8 cellular contexts compared by ENCODE assay signal in the genomic region with DNA sequence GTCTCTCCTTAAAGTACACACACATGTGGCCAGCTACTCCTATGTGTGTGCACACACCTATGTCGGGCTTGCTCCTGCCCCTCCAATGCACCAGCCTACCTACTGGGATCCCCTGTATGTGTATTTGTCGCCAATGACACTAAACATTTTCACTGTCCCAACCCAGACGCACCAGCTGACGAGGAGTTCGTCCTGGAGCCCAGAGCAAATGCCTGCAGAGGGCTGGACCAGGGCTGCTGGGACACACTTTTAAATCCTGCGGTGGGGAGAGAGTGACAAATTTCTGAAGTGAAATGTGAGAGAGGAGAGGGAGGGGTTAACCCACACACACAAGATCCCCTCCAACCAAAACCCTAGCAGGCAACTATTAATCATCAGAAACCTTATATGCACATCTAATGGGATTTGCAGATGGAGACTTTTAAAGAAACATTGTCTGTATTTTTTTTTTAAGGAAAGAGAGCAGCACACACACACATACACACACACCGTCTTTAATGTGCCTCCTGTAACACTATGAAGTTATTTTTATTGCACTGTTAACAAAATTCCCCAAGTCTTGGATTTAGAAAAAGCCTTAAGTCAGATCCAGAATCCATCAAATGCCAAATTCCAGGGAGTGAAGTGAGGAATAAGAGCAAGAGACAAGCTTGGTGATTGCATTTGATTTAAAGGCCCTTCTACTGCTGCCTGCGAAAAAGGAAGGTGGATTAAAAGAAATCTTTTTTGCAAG. TPM values are rescaled to one million over a fixed set of nuclear protein-coding genes. Genes with fewer than 3 reads are reported as not detected.
A peak's percentile ranks its signal among the peaks of the same experiment; 100 is the strongest.
DNase-seq lines count a peak whose midpoint lies in the region; ATAC-seq, FAIRE-seq and TF ChIP-seq lines count a peak whose summit lies in the region.

MEOX1 (minus strand) TSS at position 224 of the 733 bp plus-strand sequence. CDS start 388 bp downstream, outside the sequence.

- H3K9me3 ChIP-seq in aorta (ENCODE audit: control insufficient read depth, low read length): no peaks in the 10 kb centered on the region
- H3K9me3 ChIP-seq in WERI-Rb-1 (ENCODE audit: severe bottlenecking): no peaks in the 10 kb centered on the region

- TF ChIP-seq POLR2A in GM18951 (IDR thresholded peaks at IDR 0.05; ENCODE audit: extremely low read depth, insufficient read depth, insufficient read length): peak; percentile 36

- WGBS in aorta, 2 donors: 19 to 20% methylated on average over 8 of the region's 8 CpGs

- H3K27me3 ChIP-seq in aorta (ENCODE audit: control insufficient read depth in 1 of 2, insufficient read depth in 2 of 2, low read length in 1 of 2) (no peaks in the 10 kb centered on the region), WERI-Rb-1 (ENCODE audit: insufficient read depth, low read depth, severe bottlenecking) (no peaks in the 10 kb centered on the region)

- H3K27ac ChIP-seq in aorta (ENCODE audit: low read depth in 1 of 2, low read length in 2 of 2): no peak within 1 kb of the TSS
- H3K27ac ChIP-seq in WERI-Rb-1: no peak within 1 kb of the TSS

- TF ChIP-seq CTCF in fibroblast of mammary gland (conservative IDR thresholded peaks at IDR 0.05; ENCODE audit: control insufficient read depth, insufficient read depth, low read depth, low read length): no peak
- no peak for TF ChIP-seq CTCF in WERI-Rb-1 (IDR thresholded peaks at IDR 0.05; ENCODE audit: low read depth, low read length)

- peak; percentile 90 for FAIRE-seq in TTC549 (lab: Jason Lieb, UNC)

- DNase-seq in fibroblast of mammary gland (ENCODE audit: low read depth) (peak; percentile 79), aorta (no peak), WERI-Rb-1 (no peak), Ammon's horn (ENCODE audit: low spot score) (no peak)
- peak; percentile 26 to 33 for DNase-seq in stimulated activated CD4-positive, alpha-beta T cell treated with anti-CD3 and anti-CD28 coated beads, Interleukin-15, amount 100 ng/mL, for 48 hours (ENCODE audit: low read depth in 2 of 2)

- ATAC-seq in aorta (ENCODE audit: low FRiP score) (no peak), HG03139 (IDR thresholded peaks at IDR 0.05; ENCODE audit: unreplicated experiment) (no peak)

- in situ Hi-C loops in GM18951 (cut with MboI; ENCODE audit: low sequenced_read_pairs, unreplicated experiment): no loop called here

- no peaks in the 10 kb centered on the region for H3K4me1 ChIP-seq in aorta (ENCODE audit: control insufficient read depth in 1 of 2, insufficient read depth in 2 of 2, low read length in 2 of 2)

- H3K36me3 ChIP-seq in aorta (ENCODE audit: control insufficient read depth in 1 of 2, insufficient read depth in 2 of 2, low read length in 1 of 2): no peaks in the 10 kb centered on the region
- no peaks in the 10 kb centered on the region for H3K36me3 ChIP-seq in WERI-Rb-1

- intact Hi-C loops in aorta (cut with DNase I): no loop called here

- H3K4me3 ChIP-seq in fibroblast of mammary gland (ENCODE audit: control insufficient read depth, low read depth, low read length): no peak within 1 kb of the TSS
- no peak within 1 kb of the TSS for H3K4me3 ChIP-seq in aorta (ENCODE audit: low read length in 2 of 2)
- no peak within 1 kb of the TSS for H3K4me3 ChIP-seq in WERI-Rb-1 (ENCODE audit: low read depth, low read length)

RNA-seq across cellular contexts. Expression of gene MEOX1, which starts in this region (rescaled TPM):
- total RNA-seq in aorta: 10 to 100 TPM in 1 of 2 donors, 1 to 10 TPM in 1; 6.9 to 32.9 TPM
- under 1 TPM; 0.41 to 0.50 TPM for polyA plus RNA-seq in aorta

Comparison
In these comparisons a context has a peak if more than half of its experiments do, and no peak if none do; other contexts are left out.
1. DNase-seq: peak in fibroblast of mammary gland (single experiment) and stimulated activated CD4-positive, alpha-beta T cell treated with anti-CD3 and anti-CD28 coated beads, Interleukin-15, amount 100 ng/mL, for 48 hours (2 of 2); none in aorta (0 of 2), WERI-Rb-1 (single experiment) and Ammon's horn (single experiment).